Comparison of ENCODE assay signal across 1 cellular context in the genomic region with DNA sequence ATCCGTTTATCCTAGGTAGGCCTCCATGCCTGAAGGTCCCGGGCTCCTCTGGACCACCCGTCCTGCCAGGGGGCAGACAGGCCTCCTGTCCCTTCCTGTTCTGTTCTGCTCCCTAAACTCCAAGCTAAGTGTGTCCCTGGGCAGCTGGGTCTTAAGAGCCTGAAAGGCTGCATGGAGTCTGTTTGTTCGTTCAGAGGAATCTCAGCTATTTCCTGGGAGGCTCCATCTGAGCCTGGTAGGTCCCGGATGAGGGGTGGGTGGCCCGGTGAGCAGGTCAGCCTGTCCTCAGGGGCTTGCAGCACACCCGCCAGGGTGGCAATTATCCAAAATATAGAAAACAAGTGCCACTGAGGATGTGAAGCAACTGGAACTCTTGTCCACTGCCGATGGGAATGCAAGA.
TF ChIP-seq lines count a peak whose summit lies in the region.

No MANE protein-coding gene starts in this region.

TF ChIP-seq in H1, 55 proteins besides CTCF, POLR2A, EP300 and RAD21:
- TF ChIP-seq, protein P1, sequence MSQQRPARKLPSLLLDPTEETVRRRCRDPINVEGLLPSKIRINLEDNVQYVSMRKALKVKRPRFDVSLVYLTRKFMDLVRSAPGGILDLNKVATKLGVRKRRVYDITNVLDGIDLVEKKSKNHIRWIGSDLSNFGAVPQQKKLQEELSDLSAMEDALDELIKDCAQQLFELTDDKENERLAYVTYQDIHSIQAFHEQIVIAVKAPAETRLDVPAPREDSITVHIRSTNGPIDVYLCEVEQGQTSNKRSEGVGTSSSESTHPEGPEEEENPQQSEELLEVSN (IDR thresholded peaks at IDR 0.05) = no peak
- TF ChIP-seq KDM1A (IDR thresholded peaks at IDR 0.05; ENCODE audit: borderline replicate concordance, low read length) (no peak), TAF1 (IDR thresholded peaks at IDR 0.05; ENCODE audit: low read depth, low read length) (no peak), TBP (IDR thresholded peaks at IDR 0.05; ENCODE audit: low read depth, low read length) (no peak), KDM4A (IDR thresholded peaks at IDR 0.05; ENCODE audit: low read depth, low read length, severe bottlenecking) (no peak), POLR2AphosphoS5 (IDR thresholded peaks at IDR 0.05; ENCODE audit: low read depth, low read length) (no peak), BACH1 (IDR thresholded peaks at IDR 0.05; ENCODE audit: low read length) (no peak), RFX5 (IDR thresholded peaks at IDR 0.05; ENCODE audit: borderline replicate concordance, low read depth, low read length) (no peak)
